ENCODE assay signal across 17 cellular contexts in genomic region chr11:75151346-75152047, GRCh38. TPM values are rescaled to one million over a fixed set of nuclear protein-coding genes. Genes with fewer than 3 reads are reported as not detected.
DNase-seq lines count a peak whose midpoint lies in the region; ATAC-seq and TF ChIP-seq lines count a peak whose summit lies in the region.
"Had no signal": no experiment of that assay in that cellular context is flagged by ENCODE, and none has a peak within 500 bp of the region (broad histone marks: within the 10 kb centered on the region; RNA-seq: fewer than 3 reads in every experiment).

No MANE protein-coding gene starts in this region.

- H3K4me1 ChIP-seq in right cardiac atrium (ENCODE audit: control insufficient read depth, insufficient read depth, low read length), result peaks cover 3% of the 10 kb centered on the region
- H3K4me1 ChIP-seq in rectal smooth muscle tissue (ENCODE audit: control insufficient read depth, insufficient read depth, low read length), result no peaks in the 10 kb centered on the region
- H3K4me1 ChIP-seq in vagina, result no peaks in the 10 kb centered on the region
- no peaks in the 10 kb centered on the region for H3K4me1 ChIP-seq in mesendoderm (ENCODE audit: control insufficient read depth, low read depth, low read length)
- H3K4me1 ChIP-seq: foreskin keratinocyte, parathyroid adenoma had no signal

- peaks cover 9% of the 10 kb centered on the region for H3K27me3 Mint-ChIP-seq in endothelial cell (ENCODE audit: unreplicated experiment)

- peaks cover 18% of the 10 kb centered on the region for H3K36me3 Mint-ChIP-seq in endothelial cell (ENCODE audit: low read depth, unreplicated experiment)
- H3K36me3 Mint-ChIP-seq: stimulated activated effector memory CD8-positive, alpha-beta T cell treated with anti-CD3 and anti-CD28 coated beads, Interleukin-12 subunit alpha, Interleukin-12 subunit beta, amount 100 ng/mL, for 72 hours had no signal

- TF ChIP-seq POLR2A in vagina (IDR thresholded peaks at IDR 0.05), result no peak

- intact Hi-C loops in right cardiac atrium (cut with DNase I) (no loop called here), vagina (cut with DNase I) (no loop called here)

- no peak overlapping the region for H2BK15ac ChIP-seq in mesendoderm (replicated peaks; ENCODE audit: low read depth)

- 46% methylated on average over 13 of the region's 13 CpGs for WGBS in right cardiac atrium
- no CpG with 5 or more reads among the region's 13 CpGs for WGBS in mesendoderm (ENCODE audit: extremely low coverage, insufficient coverage, low lambda C conversion rate)

- H3K79me2 ChIP-seq in mesendoderm (ENCODE audit: control insufficient read depth, insufficient read depth, low read length), result no peaks in the 10 kb centered on the region
- H3K79me2 ChIP-seq: parathyroid adenoma had no signal

- TF ChIP-seq CTCF in vagina (IDR thresholded peaks at IDR 0.05) (no peak), endothelial cell (IDR thresholded peaks at IDR 0.05; ENCODE audit: unreplicated experiment) (no peak)

- H3K4me3 Mint-ChIP-seq in endothelial cell (ENCODE audit: unreplicated experiment), result no peak overlapping the region
- H3K4me3 Mint-ChIP-seq: stimulated activated effector memory CD8-positive, alpha-beta T cell treated with anti-CD3 and anti-CD28 coated beads, Interleukin-12 subunit alpha, Interleukin-12 subunit beta, amount 100 ng/mL, for 72 hours had no signal

- H3K4me1 Mint-ChIP-seq in endothelial cell (ENCODE audit: unreplicated experiment), result peaks cover 55% of the 10 kb centered on the region

- H3K56ac ChIP-seq in mesendoderm (ENCODE audit: low read length), result no peak overlapping the region

- H3K23ac ChIP-seq in mesendoderm (ENCODE audit: low read length), result no peak overlapping the region

- no peaks in the 10 kb centered on the region for H3K9me3 Mint-ChIP-seq in endothelial cell (ENCODE audit: unreplicated experiment)
- H3K9me3 Mint-ChIP-seq: stimulated activated effector memory CD8-positive, alpha-beta T cell treated with anti-CD3 and anti-CD28 coated beads, Interleukin-12 subunit alpha, Interleukin-12 subunit beta, amount 100 ng/mL, for 72 hours had no signal

- H3K9ac ChIP-seq in rectal smooth muscle tissue (ENCODE audit: low read length), result peak overlapping the region; percentile 1
- no peak overlapping the region for H3K9ac ChIP-seq in mesendoderm (ENCODE audit: low read length)
- H3K9ac ChIP-seq: parathyroid adenoma had no signal

- no peak overlapping the region for H3K18ac ChIP-seq in mesendoderm (ENCODE audit: low read length)

- H3K27ac ChIP-seq in right cardiac atrium (ENCODE audit: low read length) (peak overlapping the region; percentile 27), rectal smooth muscle tissue (ENCODE audit: low read depth, low read length) (peak overlapping the region; percentile 12), vagina (no peak overlapping the region), mesendoderm (ENCODE audit: low read depth, low read length) (no peak overlapping the region)
- H3K27ac ChIP-seq: foreskin keratinocyte, HL-60, parathyroid adenoma had no signal

- H3K4me2 ChIP-seq in mesendoderm (ENCODE audit: low read length), result no peak overlapping the region

- H3K4me3 ChIP-seq in right cardiac atrium (ENCODE audit: low read length), result peak overlapping the region; percentile 31
- peak overlapping the region; percentile 48 for H3K4me3 ChIP-seq in rectal smooth muscle tissue (ENCODE audit: low read length)
- H3K4me3 ChIP-seq in vagina, result peak overlapping the region in 1 of 2 donors; percentile 29
- no peak overlapping the region for H3K4me3 ChIP-seq in mesendoderm (ENCODE audit: low read length)

- H3K27ac Mint-ChIP-seq in endothelial cell (ENCODE audit: unreplicated experiment), result no peak overlapping the region
- H3K27ac Mint-ChIP-seq: stimulated activated effector memory CD8-positive, alpha-beta T cell treated with anti-CD3 and anti-CD28 coated beads, Interleukin-12 subunit alpha, Interleukin-12 subunit beta, amount 100 ng/mL, for 72 hours had no signal

- no peaks in the 10 kb centered on the region for H3K79me1 ChIP-seq in mesendoderm (ENCODE audit: low read length)

- H2AK5ac ChIP-seq in mesendoderm (ENCODE audit: low read length), result no peak overlapping the region

- no peak overlapping the region for H4K8ac ChIP-seq in mesendoderm (ENCODE audit: low read depth, low read length)

- DNase-seq in COR-L47 (lab: John Stamatoyannopoulos, UW) (peak; percentile 35), NCI-H69 (lab: John Stamatoyannopoulos, UW) (peak; percentile 64), right cardiac atrium (peak in 1 of 3 donors; percentile 71), vagina (ENCODE audit: extremely low spot score in 2 of 2) (no peak), mesendoderm (no peak), endothelial cell (ENCODE audit: low spot score) (no peak)
- no peak for DNase-seq in stimulated activated CD4-positive, alpha-beta T cell treated with anti-CD3 and anti-CD28 coated beads, Interleukin-1b, Interleukin-23, amount 100 ng/mL, for 48 hours
- DNase-seq: BE2C, foreskin keratinocyte, NCI-H82 had no signal

- ATAC-seq in right cardiac atrium, result no peak
- ATAC-seq: foreskin keratinocyte; stimulated activated effector memory CD8-positive, alpha-beta T cell treated with anti-CD3 and anti-CD28 coated beads, Interleukin-12 subunit alpha, Interleukin-12 subunit beta, amount 100 ng/mL, for 72 hours had no signal

- H3K36me3 ChIP-seq in rectal smooth muscle tissue (ENCODE audit: control insufficient read depth, insufficient read depth, low read length), result no peaks in the 10 kb centered on the region
- no peaks in the 10 kb centered on the region for H3K36me3 ChIP-seq in vagina
- H3K36me3 ChIP-seq in mesendoderm (ENCODE audit: control insufficient read depth, insufficient read depth, low read length), result no peaks in the 10 kb centered on the region
- H3K36me3 ChIP-seq: BE2C had no signal

- H3K9me3 ChIP-seq in right cardiac atrium (ENCODE audit: control insufficient read depth, low read length) (no peaks in the 10 kb centered on the region), vagina (no peaks in the 10 kb centered on the region)
- H3K9me3 ChIP-seq: BE2C had no signal

- no peak overlapping the region for H2BK120ac ChIP-seq in mesendoderm (ENCODE audit: low read depth, low read length)

- no peak overlapping the region for H3K4ac ChIP-seq in mesendoderm (ENCODE audit: low read depth, low read length)

- no peak overlapping the region for H4K5ac ChIP-seq in mesendoderm (ENCODE audit: low read length)

- H2BK5ac ChIP-seq in mesendoderm (ENCODE audit: low read length), result no peak overlapping the region

- H3K27me3 ChIP-seq in right cardiac atrium (ENCODE audit: control insufficient read depth, insufficient read depth), result no peaks in the 10 kb centered on the region
- no peaks in the 10 kb centered on the region for H3K27me3 ChIP-seq in rectal smooth muscle tissue (ENCODE audit: control insufficient read depth, insufficient read depth, low read length)
- no peaks in the 10 kb centered on the region for H3K27me3 ChIP-seq in vagina
- H3K27me3 ChIP-seq in mesendoderm (ENCODE audit: insufficient read depth, low read length, poor library complexity), result no peaks in the 10 kb centered on the region
- H3K27me3 ChIP-seq: BE2C had no signal

RNA-seq across cellular contexts. Expression of gene SLCO2B1, which starts 0.6 kb away (rescaled TPM):
- 10 to 100 TPM; 23.0 to 40.7 (median 27.6) TPM for total RNA-seq in right cardiac atrium
- polyA plus RNA-seq in right cardiac atrium, result 5.1 TPM
- 55.5 TPM for total RNA-seq in vagina
- 0.01 TPM for polyA plus RNA-seq in mesendoderm (2013, experiment 1 of 2)
- polyA plus RNA-seq in mesendoderm (2013, experiment 2 of 2), result not detected
- 3.5 TPM for total RNA-seq in endothelial cell (ENCODE audit: unreplicated experiment)
- total RNA-seq: foreskin keratinocyte had no signal
- polyA plus RNA-seq: foreskin keratinocyte had no signal

RNA-seq across cellular contexts. Expression of gene OR2AT4, which starts 54.8 kb away (rescaled TPM):
- not detected for total RNA-seq in right cardiac atrium
- polyA plus RNA-seq in right cardiac atrium, result not detected
- total RNA-seq in vagina, result not detected
- polyA plus RNA-seq in mesendoderm (2013, experiment 1 of 2), result not detected
- not detected for polyA plus RNA-seq in mesendoderm (2013, experiment 2 of 2)
- total RNA-seq in endothelial cell (ENCODE audit: unreplicated experiment), result 0.08 TPM
- total RNA-seq: dermis microvascular lymphatic vessel endothelial cell, foreskin keratinocyte, kidney epithelial cell had no signal
- polyA plus RNA-seq: adipose tissue, foreskin keratinocyte had no signal

Comparison
In these comparisons a context has a peak if more than half of its experiments do, and no peak if none do; other contexts are left out.
1. DNase-seq: peak in COR-L47 (single experiment) and NCI-H69 (single experiment); none in stimulated activated CD4-positive, alpha-beta T cell treated with anti-CD3 and anti-CD28 coated beads, Interleukin-1b, Interleukin-23, amount 100 ng/mL, for 48 hours (single experiment), vagina (0 of 2), mesendoderm (single experiment) and endothelial cell (single experiment).
2. H3K27ac ChIP-seq: peak in right cardiac atrium (single experiment) and rectal smooth muscle tissue (single experiment); none in vagina (single experiment) and mesendoderm (single experiment).